In genomic region chr20:33753763-33754162, GRCh38 we compare ENCODE assay signal across 28 cellular contexts. TPM values are rescaled to one million over a fixed set of nuclear protein-coding genes. Genes with fewer than 3 reads are reported as not detected.
DNase-seq lines count a peak whose midpoint lies in the region; ATAC-seq, FAIRE-seq and TF ChIP-seq lines count a peak whose summit lies in the region.
"Had no signal": no experiment of that assay in that cellular context is flagged by ENCODE, and none has a peak within 500 bp of the region (broad histone marks: within the 10 kb centered on the region; RNA-seq: fewer than 3 reads in every experiment).

No MANE protein-coding gene starts in this region.

- H2BK5ac ChIP-seq in IMR-90 (ENCODE audit: low read depth, low read length, poor library complexity, severe bottlenecking), result no peak overlapping the region

- no peak overlapping the region for H2BK15ac ChIP-seq in IMR-90 (ENCODE audit: low read depth, low read length)

- H3K9me3 ChIP-seq in IMR-90 (ENCODE audit: control insufficient read depth, insufficient read depth, low read length) (0 out of 2 replicates have a peak, but pooled peaks cover 4% of the 10 kb centered on the region), K562 (replicated peaks; ENCODE audit: control insufficient read depth, insufficient read depth, low read depth, low read length) (peaks cover 2% of the 10 kb centered on the region; the same call in 1 of the 2 replicates), SJCRH30 (replicated peaks) (peaks cover 3% of the 10 kb centered on the region; the same call in 1 of the 2 replicates)
- H3K9me3 ChIP-seq: ovary, testis had no signal

- H3K4me1 ChIP-seq in IMR-90 (ENCODE audit: control insufficient read depth, insufficient read depth, low read length) (no peaks in the 10 kb centered on the region), K562 (replicated peaks in 1 of 2; ENCODE audit: control insufficient read depth in 2 of 2, insufficient read depth in 2 of 2, low read length in 2 of 2) (peaks cover 0 to 6% of the 10 kb centered on the region in 2 experiments; a peak in 2 of 5 replicates), SJCRH30 (no peaks in the 10 kb centered on the region)
- H3K4me1 ChIP-seq: foreskin keratinocyte, heart right ventricle, right atrium auricular region, testis had no signal

- dilution Hi-C loops in IMR-90 (cut with HindIII; ENCODE audit: low sequenced_read_pairs, unreplicated experiment), result no loop called here

- H4K5ac ChIP-seq in IMR-90 (ENCODE audit: low read depth, low read length), result no peak overlapping the region

- H3K4me3 ChIP-seq in IMR-90 (ENCODE audit: insufficient read depth, low read depth, low read length) (no peak overlapping the region), K562 (no peak overlapping the region), SJCRH30 (no peak overlapping the region)
- H3K4me3 ChIP-seq: BLaER1 treated with 17β-estradiol and CSF1 and Interleukin-3, amounts not matched to agents 10 nM and 100 nM; heart right ventricle; ovary; right atrium auricular region; SK-N-MC; testis had no signal

- peak overlapping the region; percentile 35 for H2AK9ac ChIP-seq in IMR-90 (replicated peaks; ENCODE audit: low read depth, low read length, poor library complexity)

- no peak for ATAC-seq in IMR-90 (ENCODE audit: low read depth)
- ATAC-seq in K562, result peak; percentile 32; the same call in 1 of the 3 replicates
- no peak for ATAC-seq in HG02938 (IDR thresholded peaks at IDR 0.05; ENCODE audit: unreplicated experiment)
- ATAC-seq in HG02642 (IDR thresholded peaks at IDR 0.05; ENCODE audit: poor library complexity, unreplicated experiment), result no peak
- ATAC-seq: foreskin keratinocyte, heart right ventricle, left lobe of liver had no signal

- peak; percentile 55 for DNase-seq in AG20443 (ENCODE audit: low spot score)
- peak; percentile 38 for DNase-seq in IMR-90
- no peak for DNase-seq in K562 (ENCODE audit: extremely low read depth in 1 of 4, low spot score in 3 of 4)
- DNase-seq in iris pigment epithelial cell (ENCODE audit: low read depth), result peak; percentile 59
- no peak for DNase-seq in activated T-helper 1 cell treated with anti-CD3 and anti-CD28 coated beads, Interleukin-12 subunit alpha, Interleukin-12 subunit beta, Interleukin-2, Interleukin-4 antibody, amounts not matched to agents 30 ng/mL and 10 ng/mL and 1 ng/mL, durations not matched to agents 14 hours and 24 hours and 36 hours (ENCODE audit: low spot score)
- no peak for DNase-seq in SJCRH30
- DNase-seq: activated CD4-positive, alpha-beta T cell treated with anti-CD3 and anti-CD28 coated beads, Interleukin-2, amount 10 ng/mL, durations not matched to agents 7 days and 5 days; aorta; foreskin keratinocyte; heart right ventricle; KG1; NCI-H1694 treated with DMSO at 0.1 percent for 48 hours; NCI-H69; ovary; stimulated activated CD4-positive, alpha-beta T cell treated with anti-CD3 and anti-CD28 coated beads, Interleukin-4, amount 100 ng/mL, for 4 hours; stimulated activated naive CD4-positive, alpha-beta T cell; T-helper 2 cell; testis had no signal

- H3K27me3 Mint-ChIP-seq in activated T-helper 1 cell treated with anti-CD3 and anti-CD28 coated beads, Interleukin-12 subunit alpha, Interleukin-12 subunit beta, Interleukin-2, Interleukin-4 antibody, amounts not matched to agents 30 ng/mL and 10 ng/mL and 1 ng/mL, durations not matched to agents 14 hours and 24 hours and 36 hours (ENCODE audit: insufficient read depth), result no peaks in the 10 kb centered on the region
- H3K27me3 Mint-ChIP-seq: activated CD4-positive, alpha-beta T cell treated with anti-CD3 and anti-CD28 coated beads, Interleukin-2, amount 10 ng/mL, durations not matched to agents 7 days and 5 days; activated naive CD4-positive, alpha-beta T cell treated with anti-CD3 and anti-CD28 coated beads, Interleukin-2, amount 50 U/mL, for 24 hours had no signal

- no peaks in the 10 kb centered on the region for H3K9me1 ChIP-seq in IMR-90 (ENCODE audit: insufficient read depth, low read length)
- no peaks in the 10 kb centered on the region for H3K9me1 ChIP-seq in K562 (ENCODE audit: control insufficient read depth, insufficient read depth, low read length)

- no peak overlapping the region for H4K91ac ChIP-seq in IMR-90 (ENCODE audit: insufficient read depth, low read depth, low read length)

- no peak for TF ChIP-seq POLR2A in IMR-90 (IDR thresholded peaks at IDR 0.05; ENCODE audit: low read depth, low read length)
- TF ChIP-seq POLR2A in K562 (conservative IDR thresholded peaks at IDR 0.05), result no peak

- H4K20me1 ChIP-seq in IMR-90 (ENCODE audit: insufficient read depth, low read length), result no peaks in the 10 kb centered on the region
- no peaks in the 10 kb centered on the region for H4K20me1 ChIP-seq in K562 (replicated peaks; ENCODE audit: control insufficient read depth, insufficient read depth, low read length)
- H4K20me1 ChIP-seq: BLaER1 treated with 17β-estradiol and CSF1 and Interleukin-3, amounts not matched to agents 10 nM and 100 nM had no signal

- TF ChIP-seq RAD21 in IMR-90 (IDR thresholded peaks at IDR 0.05; ENCODE audit: low read length) (no peak), K562 (CRISPR knock-in tag; conservative IDR thresholded peaks at IDR 0.05 in 1 of 2, IDR thresholded peaks at IDR 0.05 in 1 of 2) (no peak)

- no peak overlapping the region for H3K56ac ChIP-seq in IMR-90 (ENCODE audit: extremely low read depth, insufficient read depth, low read length)

- no peak overlapping the region for H3K4me3 Mint-ChIP-seq in activated T-helper 1 cell treated with anti-CD3 and anti-CD28 coated beads, Interleukin-12 subunit alpha, Interleukin-12 subunit beta, Interleukin-2, Interleukin-4 antibody, amounts not matched to agents 30 ng/mL and 10 ng/mL and 1 ng/mL, durations not matched to agents 14 hours and 24 hours and 36 hours
- H3K4me3 Mint-ChIP-seq: activated CD4-positive, alpha-beta T cell treated with anti-CD3 and anti-CD28 coated beads, Interleukin-2, amount 10 ng/mL, durations not matched to agents 7 days and 5 days; activated naive CD4-positive, alpha-beta T cell treated with anti-CD3 and anti-CD28 coated beads, Interleukin-2, amount 50 U/mL, for 24 hours; nephron had no signal

- H3K4me1 Mint-ChIP-seq in activated T-helper 1 cell treated with anti-CD3 and anti-CD28 coated beads, Interleukin-12 subunit alpha, Interleukin-12 subunit beta, Interleukin-2, Interleukin-4 antibody, amounts not matched to agents 30 ng/mL and 10 ng/mL and 1 ng/mL, durations not matched to agents 14 hours and 24 hours and 36 hours (ENCODE audit: low read depth), result peaks cover 5% of the 10 kb centered on the region
- H3K4me1 Mint-ChIP-seq: nephron had no signal

- H3K79me2 ChIP-seq in K562 (ENCODE audit: control insufficient read depth, insufficient read depth, low read length), result no peaks in the 10 kb centered on the region

- H2BK20ac ChIP-seq in IMR-90 (ENCODE audit: low read depth, low read length), result no peak overlapping the region

- FAIRE-seq in K562 (lab: Jason Lieb, UNC), result peak; percentile 56
- FAIRE-seq: endothelial cell of umbilical vein had no signal

- H2AK5ac ChIP-seq in IMR-90 (ENCODE audit: low read depth, low read length), result no peak overlapping the region

- H4K8ac ChIP-seq in IMR-90 (ENCODE audit: low read depth in 2 of 2, low read length in 2 of 2), result no peak overlapping the region

- BruUV-seq in IMR-90 (replicated peaks; lab: Mats Ljungman, UMichigan), result no TSS peak
- no TSS peak for BruUV-seq in K562 (replicated peaks; lab: Mats Ljungman, UMichigan)

- H3K27ac ChIP-seq in IMR-90 (ENCODE audit: insufficient read depth, low read length), result no peak overlapping the region
- no peak overlapping the region for H3K27ac ChIP-seq in K562 (ENCODE audit: extremely low read depth, low read depth, low read length)
- H3K27ac ChIP-seq in SJCRH30, result no peak overlapping the region
- H3K27ac ChIP-seq: BLaER1 treated with 17β-estradiol and CSF1 and Interleukin-3, amounts not matched to agents 10 nM and 100 nM; foreskin keratinocyte; heart right ventricle; ovary; right atrium auricular region; SK-N-MC; testis; VCaP had no signal

- TF ChIP-seq CTCF in IMR-90 (conservative IDR thresholded peaks at IDR 0.05; ENCODE audit: low read depth, low read length) (no peak), K562 (IDR thresholded peaks at IDR 0.05 in 2 of 3, conservative IDR thresholded peaks at IDR 0.05 in 1 of 3; ENCODE audit: insufficient read depth in 2 of 3, low read depth in 1 of 3, low read length in 3 of 3) (no peak)

- no peak overlapping the region for H3K14ac ChIP-seq in IMR-90 (replicated peaks; ENCODE audit: low read depth, low read length)

- WGBS in IMR-90 (ENCODE audit: extremely low coverage in 2 of 2, insufficient read length in 1 of 2), 2 experiments, result 67% methylated on average over 3 of the region's 5 CpGs; no CpG with 5 or more reads in 1 of the 2 experiments
- WGBS in K562 (ENCODE audit: insufficient coverage, low coverage, missing lambda C conversion rate), result 40% methylated on average over 5 of the region's 5 CpGs

- in situ Hi-C loops in IMR-90 (cut with MboI; ENCODE audit: low sequenced_read_pairs) (no loop called here), K562 (cut with MboI) (no loop called here)

- peaks cover 22% of the 10 kb centered on the region for H3K36me3 ChIP-seq in IMR-90 (ENCODE audit: control insufficient read depth, insufficient read depth, low read length)
- no peaks in the 10 kb centered on the region for H3K36me3 ChIP-seq in K562 (ENCODE audit: control insufficient read depth, insufficient read depth, low read length)
- peaks cover 2% of the 10 kb centered on the region; the same call in 1 of the 2 replicates for H3K36me3 ChIP-seq in SJCRH30
- H3K36me3 ChIP-seq: ovary had no signal

- H3K36me3 Mint-ChIP-seq in activated T-helper 1 cell treated with anti-CD3 and anti-CD28 coated beads, Interleukin-12 subunit alpha, Interleukin-12 subunit beta, Interleukin-2, Interleukin-4 antibody, amounts not matched to agents 30 ng/mL and 10 ng/mL and 1 ng/mL, durations not matched to agents 14 hours and 24 hours and 36 hours (ENCODE audit: low read depth), result peaks cover 21% of the 10 kb centered on the region

- no peak overlapping the region for H3K27ac Mint-ChIP-seq in activated T-helper 1 cell treated with anti-CD3 and anti-CD28 coated beads, Interleukin-12 subunit alpha, Interleukin-12 subunit beta, Interleukin-2, Interleukin-4 antibody, amounts not matched to agents 30 ng/mL and 10 ng/mL and 1 ng/mL, durations not matched to agents 14 hours and 24 hours and 36 hours
- H3K27ac Mint-ChIP-seq: activated CD4-positive, alpha-beta T cell treated with anti-CD3 and anti-CD28 coated beads, Interleukin-2, amount 10 ng/mL, durations not matched to agents 7 days and 5 days; activated naive CD4-positive, alpha-beta T cell treated with anti-CD3 and anti-CD28 coated beads, Interleukin-2, amount 50 U/mL, for 24 hours; nephron had no signal

- H2AFZ ChIP-seq in IMR-90 (replicated peaks; ENCODE audit: low read length, poor library complexity) (no peak overlapping the region), K562 (ENCODE audit: low read depth, low read length) (no peak overlapping the region)

- H3K23ac ChIP-seq in IMR-90 (ENCODE audit: low read depth, low read length), result no peak overlapping the region

- H3K9ac ChIP-seq in IMR-90 (ENCODE audit: low read depth, low read length) (no peak overlapping the region), K562 (ENCODE audit: insufficient read depth in 1 of 2, low read depth in 2 of 2, low read length in 2 of 2) (no peak overlapping the region)
- H3K9ac ChIP-seq: BLaER1 treated with 17β-estradiol and CSF1 and Interleukin-3, amounts not matched to agents 10 nM and 100 nM had no signal

- H3K27me3 ChIP-seq in IMR-90 (ENCODE audit: control insufficient read depth, insufficient read depth, low read length), result no peaks in the 10 kb centered on the region
- no peaks in the 10 kb centered on the region for H3K27me3 ChIP-seq in K562 (ENCODE audit: control insufficient read depth in 2 of 2, insufficient read depth in 2 of 2, low read length in 2 of 2)
- no peaks in the 10 kb centered on the region for H3K27me3 ChIP-seq in SJCRH30
- H3K27me3 ChIP-seq: BLaER1 treated with 17β-estradiol and CSF1 and Interleukin-3, amounts not matched to agents 10 nM and 100 nM; foreskin keratinocyte; heart right ventricle; ovary; right atrium auricular region; testis had no signal

- no peak overlapping the region for H2BK120ac ChIP-seq in IMR-90 (ENCODE audit: low read depth, low read length)

- no peak overlapping the region for H3K18ac ChIP-seq in IMR-90 (ENCODE audit: low read depth, low read length)

- intact Hi-C loops in IMR-90 (cut with micrococcal nuclease), result no loop called here
- intact Hi-C loops in K562 (cut with micrococcal nuclease), result no loop called here
- intact Hi-C loops in activated T-helper 1 cell treated with anti-CD3 and anti-CD28 coated beads, Interleukin-12 subunit alpha, Interleukin-12 subunit beta, Interleukin-2, Interleukin-4 antibody, amounts not matched to agents 30 ng/mL and 10 ng/mL and 1 ng/mL, durations not matched to agents 14 hours and 24 hours and 36 hours (cut with micrococcal nuclease), result no loop called here

- H3K9me3 Mint-ChIP-seq in activated T-helper 1 cell treated with anti-CD3 and anti-CD28 coated beads, Interleukin-12 subunit alpha, Interleukin-12 subunit beta, Interleukin-2, Interleukin-4 antibody, amounts not matched to agents 30 ng/mL and 10 ng/mL and 1 ng/mL, durations not matched to agents 14 hours and 24 hours and 36 hours, result peaks cover 6% of the 10 kb centered on the region
- H3K9me3 Mint-ChIP-seq: activated naive CD4-positive, alpha-beta T cell treated with anti-CD3 and anti-CD28 coated beads, Interleukin-2, amount 50 U/mL, for 24 hours had no signal

- POLR2A ChIA-PET in IMR-90 (lab: Charles Lee; ENCODE audit: unreplicated experiment), result no interaction called here
- POLR2A ChIA-PET in K562 (lab: Yijun Ruan, JAX), result interaction anchor here (0.5 to 1.6 kb wide), 3 partner anchors 11 to 822 kb away, joined by 3 to 5 read pairs (median 4); no protein-coding TSS in a partner anchor

- peaks cover 0 to 1% of the 10 kb centered on the region in 2 experiments; a peak in 1 of 4 replicates for H3K79me1 ChIP-seq in IMR-90 (ENCODE audit: low read depth in 1 of 2, low read length in 2 of 2)

- CTCF ChIA-PET in IMR-90 (lab: Yijun Ruan, JAX), result no interaction called here
- CTCF ChIA-PET in K562 (lab: Yijun Ruan, JAX; ENCODE audit: low intra/inter-chr PET ratio), result no interaction called here

- no peak overlapping the region for H3K4ac ChIP-seq in IMR-90 (ENCODE audit: low read depth, low read length)

- TF ChIP-seq EP300 in K562 (IDR thresholded peaks at IDR 0.05; ENCODE audit: low read length), result no peak

- H3K4me2 ChIP-seq in IMR-90 (ENCODE audit: low read depth, low read length), result no peak overlapping the region
- no peak overlapping the region for H3K4me2 ChIP-seq in K562 (ENCODE audit: insufficient read depth, low read length)
- H3K4me2 ChIP-seq: BLaER1 treated with 17β-estradiol and CSF1 and Interleukin-3, amounts not matched to agents 10 nM and 100 nM had no signal

RNA-seq across cellular contexts. Expression of gene ZNF341, which starts 22.0 kb away (rescaled TPM):
- 1.1 TPM in 2 replicates for total RNA-seq in IMR-90 (2012; rRNA removed)
- polyA plus RNA-seq in IMR-90 (2012; rRNA removed), result 3.4 TPM in 2 replicates
- polyA plus RNA-seq in IMR-90 (2012; cell fraction: cytosol; rRNA removed), result 2.0 and 2.9 TPM in 2 replicates
- 7.7 and 17.8 TPM in 2 replicates for polyA plus RNA-seq in IMR-90 (2012; cell fraction: nucleus; rRNA removed; ENCODE audit: low replicate concordance)
- 6.0 and 8.6 TPM in 2 replicates for total RNA-seq in K562 (2011; cell fraction: chromatin; rRNA removed; ENCODE audit: low replicate concordance)
- total RNA-seq in K562 (2011; cell fraction: nucleolus; rRNA removed), result 5.0 and 5.2 TPM in 2 replicates
- 5.1 and 6.3 TPM in 2 replicates for total RNA-seq in K562 (2011; cell fraction: nucleoplasm; rRNA removed)
- 1.6 and 2.6 TPM in 2 replicates for total RNA-seq in K562 (2014; rRNA removed)
- total RNA-seq in K562 (2014; rRNA removed; fragmentation: Illumina TruSeq; extraction: Trizol), result 0.41 and 0.76 TPM in 2 replicates
- total RNA-seq in K562 (2015; rRNA removed; fragmentation: Illumina TruSeq; extraction: Trizol), result 1.0 TPM in 2 replicates
- 2.6 and 2.8 TPM in 2 replicates for total RNA-seq in K562 (2021)
- 0.89 and 1.8 TPM in 2 replicates for polyA plus RNA-seq in K562 (2011; rRNA removed)
- polyA plus RNA-seq in K562 (2011; cell fraction: cytosol; rRNA removed), result 1.2 and 2.3 TPM in 2 replicates
- 2.3 and 5.1 TPM in 2 replicates for polyA plus RNA-seq in K562 (2011; cell fraction: nucleus; rRNA removed)
- 2.3 and 2.4 TPM in 2 replicates for polyA plus RNA-seq in K562 (2012)
- 2.3 TPM in 2 replicates for polyA plus RNA-seq in K562 (2014; fragmentation: Illumina TruSeq; extraction: Trizol)
- polyA plus RNA-seq in K562 (2014; fragmentation: Nextera tagmentation; extraction: Ambion mirVana), result under 1 TPM; 0.08 to 0.10 TPM
- 2.0 and 2.2 TPM in 2 replicates for polyA plus RNA-seq in K562 (2014; rRNA removed)
- polyA minus RNA-seq in K562 (2011; rRNA and poly(A)+ RNA removed), result 0.90 and 1.3 TPM in 2 replicates
- polyA minus RNA-seq in K562 (2011; cell fraction: cytosol; rRNA and poly(A)+ RNA removed), result 1.6 and 1.9 TPM in 2 replicates
- polyA minus RNA-seq in K562 (2011; cell fraction: nucleus; rRNA and poly(A)+ RNA removed), result 1.1 and 1.6 TPM in 2 replicates
- total RNA-seq in activated T-helper 1 cell treated with anti-CD3 and anti-CD28 coated beads, Interleukin-12 subunit alpha, Interleukin-12 subunit beta, Interleukin-2, Interleukin-4 antibody, amounts not matched to agents 30 ng/mL and 10 ng/mL and 1 ng/mL, durations not matched to agents 14 hours and 24 hours and 36 hours, result 6.7 and 6.8 TPM in 2 replicates
- total RNA-seq in SJCRH30 (2014; rRNA removed; shearing (Covaris generic)), result 1.3 and 1.8 TPM in 2 replicates

RNA-seq across cellular contexts. Expression of gene PXMP4, which starts 33.7 kb away (rescaled TPM):
- total RNA-seq in IMR-90 (2012; rRNA removed) (2.2 and 3.6 TPM in 2 replicates), K562 (2014; rRNA removed) (5.6 and 9.1 TPM in 2 replicates), K562 (2014; rRNA removed; fragmentation: Illumina TruSeq; extraction: Trizol) (3.6 and 4.8 TPM in 2 replicates), K562 (2015; rRNA removed; fragmentation: Illumina TruSeq; extraction: Trizol) (4.4 and 6.7 TPM in 2 replicates), K562 (2021) (11.4 and 12.6 TPM in 2 replicates)
- polyA plus RNA-seq in IMR-90 (2012; rRNA removed) (7.1 TPM in 2 replicates), K562 (2011; rRNA removed) (6.7 and 7.3 TPM in 2 replicates), K562 (2014; fragmentation: Illumina TruSeq; extraction: Trizol) (9.8 and 10.4 TPM in 2 replicates), K562 (2014; fragmentation: Nextera tagmentation; extraction: Ambion mirVana) (10 to 100 TPM; 24.4 to 29.1 TPM), K562 (2014; rRNA removed) (5.7 and 6.8 TPM in 2 replicates)
- 4.9 and 10.3 TPM in 2 replicates for polyA plus RNA-seq in IMR-90 (2012; cell fraction: cytosol; rRNA removed)
- polyA plus RNA-seq in IMR-90 (2012; cell fraction: nucleus; rRNA removed; ENCODE audit: low replicate concordance), result 2.7 and 4.5 TPM in 2 replicates
- 5.6 and 15.2 TPM in 2 replicates for total RNA-seq in K562 (2011; cell fraction: chromatin; rRNA removed; ENCODE audit: low replicate concordance)
- 8.7 and 9.8 TPM in 2 replicates for total RNA-seq in K562 (2011; cell fraction: nucleolus; rRNA removed)
- 9.0 and 12.0 TPM in 2 replicates for total RNA-seq in K562 (2011; cell fraction: nucleoplasm; rRNA removed)
- polyA plus RNA-seq in K562 (2011; cell fraction: cytosol; rRNA removed), result 12.4 and 17.3 TPM in 2 replicates
- polyA plus RNA-seq in K562 (2011; cell fraction: nucleus; rRNA removed), result 10.1 and 11.6 TPM in 2 replicates
- 9.3 and 12.6 TPM in 2 replicates for polyA plus RNA-seq in K562 (2012)
- 4.0 and 5.7 TPM in 2 replicates for polyA minus RNA-seq in K562 (2011; rRNA and poly(A)+ RNA removed)
- 6.6 and 7.5 TPM in 2 replicates for polyA minus RNA-seq in K562 (2011; cell fraction: cytosol; rRNA and poly(A)+ RNA removed)
- 3.0 TPM in 2 replicates for polyA minus RNA-seq in K562 (2011; cell fraction: nucleus; rRNA and poly(A)+ RNA removed)
- 7.3 and 7.9 TPM in 2 replicates for total RNA-seq in activated T-helper 1 cell treated with anti-CD3 and anti-CD28 coated beads, Interleukin-12 subunit alpha, Interleukin-12 subunit beta, Interleukin-2, Interleukin-4 antibody, amounts not matched to agents 30 ng/mL and 10 ng/mL and 1 ng/mL, durations not matched to agents 14 hours and 24 hours and 36 hours
- 7.4 and 8.2 TPM in 2 replicates for total RNA-seq in SJCRH30 (2014; rRNA removed; shearing (Covaris generic))

RNA-seq across cellular contexts. Expression of gene CHMP4B, which starts 57.4 kb away (rescaled TPM):
- total RNA-seq in IMR-90 (2012; rRNA removed) (30.3 and 40.5 TPM in 2 replicates), K562 (2014; rRNA removed) (35.4 and 39.2 TPM in 2 replicates), K562 (2014; rRNA removed; fragmentation: Illumina TruSeq; extraction: Trizol) (18.6 and 18.8 TPM in 2 replicates), K562 (2015; rRNA removed; fragmentation: Illumina TruSeq; extraction: Trizol) (30.4 and 30.8 TPM in 2 replicates), K562 (2021) (43.9 and 45.1 TPM in 2 replicates)
- polyA plus RNA-seq in IMR-90 (2012; rRNA removed) (84.7 and 94.8 TPM in 2 replicates), K562 (2011; rRNA removed) (25.2 and 31.8 TPM in 2 replicates), K562 (2014; fragmentation: Illumina TruSeq; extraction: Trizol) (55.9 and 61.8 TPM in 2 replicates), K562 (2014; fragmentation: Nextera tagmentation; extraction: Ambion mirVana) (1 to 10 TPM; 1.8 to 2.5 TPM), K562 (2014; rRNA removed) (51.9 and 64.7 TPM in 2 replicates)
- 61.9 and 77.0 TPM in 2 replicates for polyA plus RNA-seq in IMR-90 (2012; cell fraction: cytosol; rRNA removed)
- 11.4 and 40.7 TPM in 2 replicates for polyA plus RNA-seq in IMR-90 (2012; cell fraction: nucleus; rRNA removed; ENCODE audit: low replicate concordance)
- total RNA-seq in K562 (2011; cell fraction: chromatin; rRNA removed; ENCODE audit: low replicate concordance), result 6.2 and 7.5 TPM in 2 replicates
- total RNA-seq in K562 (2011; cell fraction: nucleolus; rRNA removed), result 5.7 TPM in 2 replicates
- total RNA-seq in K562 (2011; cell fraction: nucleoplasm; rRNA removed), result 7.3 and 9.1 TPM in 2 replicates
- 21.4 and 26.5 TPM in 2 replicates for polyA plus RNA-seq in K562 (2011; cell fraction: cytosol; rRNA removed)
- polyA plus RNA-seq in K562 (2011; cell fraction: nucleus; rRNA removed), result 8.8 and 10.6 TPM in 2 replicates
- polyA plus RNA-seq in K562 (2012), result 58.9 and 64.6 TPM in 2 replicates
- 10.0 and 11.8 TPM in 2 replicates for polyA minus RNA-seq in K562 (2011; rRNA and poly(A)+ RNA removed)
- 13.6 and 16.1 TPM in 2 replicates for polyA minus RNA-seq in K562 (2011; cell fraction: cytosol; rRNA and poly(A)+ RNA removed)
- 2.7 and 4.3 TPM in 2 replicates for polyA minus RNA-seq in K562 (2011; cell fraction: nucleus; rRNA and poly(A)+ RNA removed)
- total RNA-seq in activated T-helper 1 cell treated with anti-CD3 and anti-CD28 coated beads, Interleukin-12 subunit alpha, Interleukin-12 subunit beta, Interleukin-2, Interleukin-4 antibody, amounts not matched to agents 30 ng/mL and 10 ng/mL and 1 ng/mL, durations not matched to agents 14 hours and 24 hours and 36 hours, result 94.5 and 96.4 TPM in 2 replicates
- 45.0 and 51.9 TPM in 2 replicates for total RNA-seq in SJCRH30 (2014; rRNA removed; shearing (Covaris generic))

Comparison
In these comparisons a context has a peak if more than half of its experiments do, and no peak if none do; other contexts are left out.
1. DNase-seq: peak in AG20443 (single experiment), IMR-90 (single experiment) and iris pigment epithelial cell (single experiment); none in K562 (0 of 4), activated T-helper 1 cell treated with anti-CD3 and anti-CD28 coated beads, Interleukin-12 subunit alpha, Interleukin-12 subunit beta, Interleukin-2, Interleukin-4 antibody, amounts not matched to agents 30 ng/mL and 10 ng/mL and 1 ng/mL, durations not matched to agents 14 hours and 24 hours and 36 hours (single experiment) and SJCRH30 (0 of 2).